Comparison of ENCODE assay signal across 8 cellular contexts in genomic region chr19:3544742-3545668, GRCh38. TPM values are rescaled to one million over a fixed set of nuclear protein-coding genes. Genes with fewer than 3 reads are reported as not detected.
DNase-seq lines count a peak whose midpoint lies in the region; ATAC-seq and TF ChIP-seq lines count a peak whose summit lies in the region.

No MANE protein-coding gene starts in this region.

- CTCF ChIA-PET in WTC11 (lab: Charles Lee): interaction anchor here (0.6 to 4.4 kb wide), 36 partner anchors 9 to 443 kb away, joined by 3 to 115 read pairs (median 3); partner anchors contain the start of genes DOHH, MFSD12, MRPL54 and TJP3

- no peak overlapping the region for H3K9ac ChIP-seq in KMS-11

- no peaks in the 10 kb centered on the region for H3K79me2 ChIP-seq in KMS-11 (ENCODE audit: insufficient read depth, low read depth)

- POLR2A ChIA-PET in WTC11 (lab: Charles Lee): interaction anchor here (0.5 to 1.4 kb wide), 7 partner anchors 9 to 519 kb away, joined by 3 to 8 read pairs (median 4); partner anchors contain the start of gene MFSD12

- no peak overlapping the region for H3K4me3 Mint-ChIP-seq in WTC11
- no peak overlapping the region for H3K4me3 Mint-ChIP-seq in brain

- TF ChIP-seq CTCF in KMS-11 (conservative IDR thresholded peaks at IDR 0.05; ENCODE audit: low read depth, low read length) (peak; percentile 91), WTC11 (IDR thresholded peaks at IDR 0.05) (peak; percentile 97), brain (conservative IDR thresholded peaks at IDR 0.05) (peak; percentile 73 to 94)

- no peak overlapping the region for H3K27ac Mint-ChIP-seq in WTC11
- H3K27ac Mint-ChIP-seq in brain: peak overlapping the region in 2 of 5 experiments; percentile 38 to 49

- H3K9me3 Mint-ChIP-seq in WTC11 (no peaks in the 10 kb centered on the region), brain (no peaks in the 10 kb centered on the region)

- H4K20me1 ChIP-seq in KMS-11 (ENCODE audit: insufficient read depth): no peaks in the 10 kb centered on the region

- no peak overlapping the region for H3K4me3 ChIP-seq in KMS-11 (IDR thresholded peaks at IDR 0.05; ENCODE audit: insufficient read depth, low read depth, low read length)

- no peaks in the 10 kb centered on the region for H3K4me1 ChIP-seq in KMS-11 (ENCODE audit: low read depth, poor library complexity, severe bottlenecking)

- H3K4me1 Mint-ChIP-seq in WTC11: no peaks in the 10 kb centered on the region
- H3K4me1 Mint-ChIP-seq in brain: no peaks in the 10 kb centered on the region

- no peak overlapping the region for H3K27ac ChIP-seq in KMS-11

- H3K36me3 ChIP-seq in KMS-11 (ENCODE audit: insufficient read depth): no peaks in the 10 kb centered on the region

- ATAC-seq in WTC11 (peak; percentile 85), HG03521 (IDR thresholded peaks at IDR 0.05; ENCODE audit: unreplicated experiment) (no peak)

- H3K4me2 ChIP-seq in KMS-11: no peak overlapping the region

- no peaks in the 10 kb centered on the region for H3K36me3 Mint-ChIP-seq in WTC11
- H3K36me3 Mint-ChIP-seq in brain: peaks cover 8% of the 10 kb centered on the region

- no peaks in the 10 kb centered on the region for H3K27me3 ChIP-seq in KMS-11 (ENCODE audit: insufficient read depth, low read depth)

- DNase-seq in D341Med (ENCODE audit: low spot score): peak; percentile 92
- DNase-seq in WTC11 (ENCODE audit: low spot score): peak; percentile 93
- DNase-seq in inferior parietal cortex (ENCODE audit: extremely low spot score): peak; percentile 84
- peak; percentile 84 for DNase-seq in stimulated activated CD4-positive, alpha-beta T cell treated with anti-CD3 and anti-CD28 coated beads, Interleukin-15, amount 100 ng/mL, for 24 hours
- DNase-seq in NCI-H2081 treated with DMSO at 0.1 percent for 48 hours (lab: John Stamatoyannopoulos, UW): no peak

- H3K27me3 Mint-ChIP-seq in WTC11 (ENCODE audit: low read depth): no peaks in the 10 kb centered on the region
- H3K27me3 Mint-ChIP-seq in brain: no peaks in the 10 kb centered on the region

- H2AFZ ChIP-seq in KMS-11 (ENCODE audit: low read depth): no peak overlapping the region

TF ChIP-seq in WTC11, 78 proteins besides CTCF, POLR2A, EP300 and RAD21:
- TF ChIP-seq EMX1 (CRISPR knock-in tag; IDR thresholded peaks at IDR 0.05) (no peak), ATF1 (CRISPR knock-in tag; IDR thresholded peaks at IDR 0.05) (no peak), NFE2L1 (CRISPR knock-in tag; IDR thresholded peaks at IDR 0.05) (no peak), ZNF121 (CRISPR knock-in tag; IDR thresholded peaks at IDR 0.05) (peak; percentile 63; the same call in 1 of the 2 replicates), PRRX2 (CRISPR knock-in tag; IDR thresholded peaks at IDR 0.05) (0 out of 2 replicates have a peak, but pooled peaks have one; percentile 46), GTF2I (CRISPR knock-in tag; conservative IDR thresholded peaks at IDR 0.05) (peak; percentile 57; the same call in 1 of the 2 replicates), ZNF671 (CRISPR knock-in tag; IDR thresholded peaks at IDR 0.05) (peak; percentile 33; the same call in 1 of the 2 replicates), ETV6 (CRISPR knock-in tag; IDR thresholded peaks at IDR 0.05) (no peak), MXD4 (CRISPR knock-in tag; IDR thresholded peaks at IDR 0.05; ENCODE audit: borderline replicate concordance) (no peak), IRF2 (CRISPR knock-in tag; IDR thresholded peaks at IDR 0.05; ENCODE audit: borderline replicate concordance, low read depth) (no peak), NFATC4 (CRISPR knock-in tag; IDR thresholded peaks at IDR 0.05) (peak; percentile 19; the same call in 1 of the 2 replicates), TCF7 (CRISPR knock-in tag; IDR thresholded peaks at IDR 0.05; ENCODE audit: low read depth) (no peak), CREM (CRISPR knock-in tag; IDR thresholded peaks at IDR 0.05) (no peak), SMAD4 (CRISPR knock-in tag; IDR thresholded peaks at IDR 0.05) (no peak), FOXK1 (CRISPR knock-in tag; IDR thresholded peaks at IDR 0.05) (no peak)
- TF ChIP-seq, protein P1, sequence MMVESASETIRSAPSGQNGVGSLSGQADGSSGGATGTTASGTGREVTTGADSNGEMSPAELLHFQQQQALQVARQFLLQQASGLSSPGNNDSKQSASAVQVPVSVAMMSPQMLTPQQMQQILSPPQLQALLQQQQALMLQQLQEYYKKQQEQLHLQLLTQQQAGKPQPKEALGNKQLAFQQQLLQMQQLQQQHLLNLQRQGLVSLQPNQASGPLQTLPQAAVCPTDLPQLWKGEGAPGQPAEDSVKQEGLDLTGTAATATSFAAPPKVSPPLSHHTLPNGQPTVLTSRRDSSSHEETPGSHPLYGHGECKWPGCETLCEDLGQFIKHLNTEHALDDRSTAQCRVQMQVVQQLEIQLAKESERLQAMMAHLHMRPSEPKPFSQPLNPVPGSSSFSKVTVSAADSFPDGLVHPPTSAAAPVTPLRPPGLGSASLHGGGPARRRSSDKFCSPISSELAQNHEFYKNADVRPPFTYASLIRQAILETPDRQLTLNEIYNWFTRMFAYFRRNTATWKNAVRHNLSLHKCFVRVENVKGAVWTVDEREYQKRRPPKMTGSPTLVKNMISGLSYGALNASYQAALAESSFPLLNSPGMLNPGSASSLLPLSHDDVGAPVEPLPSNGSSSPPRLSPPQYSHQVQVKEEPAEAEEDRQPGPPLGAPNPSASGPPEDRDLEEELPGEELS (CRISPR knock-in tag; IDR thresholded peaks at IDR 0.05): 0 out of 2 replicates have a peak, but pooled peaks have one; percentile 14
- TF ChIP-seq, protein P2, sequence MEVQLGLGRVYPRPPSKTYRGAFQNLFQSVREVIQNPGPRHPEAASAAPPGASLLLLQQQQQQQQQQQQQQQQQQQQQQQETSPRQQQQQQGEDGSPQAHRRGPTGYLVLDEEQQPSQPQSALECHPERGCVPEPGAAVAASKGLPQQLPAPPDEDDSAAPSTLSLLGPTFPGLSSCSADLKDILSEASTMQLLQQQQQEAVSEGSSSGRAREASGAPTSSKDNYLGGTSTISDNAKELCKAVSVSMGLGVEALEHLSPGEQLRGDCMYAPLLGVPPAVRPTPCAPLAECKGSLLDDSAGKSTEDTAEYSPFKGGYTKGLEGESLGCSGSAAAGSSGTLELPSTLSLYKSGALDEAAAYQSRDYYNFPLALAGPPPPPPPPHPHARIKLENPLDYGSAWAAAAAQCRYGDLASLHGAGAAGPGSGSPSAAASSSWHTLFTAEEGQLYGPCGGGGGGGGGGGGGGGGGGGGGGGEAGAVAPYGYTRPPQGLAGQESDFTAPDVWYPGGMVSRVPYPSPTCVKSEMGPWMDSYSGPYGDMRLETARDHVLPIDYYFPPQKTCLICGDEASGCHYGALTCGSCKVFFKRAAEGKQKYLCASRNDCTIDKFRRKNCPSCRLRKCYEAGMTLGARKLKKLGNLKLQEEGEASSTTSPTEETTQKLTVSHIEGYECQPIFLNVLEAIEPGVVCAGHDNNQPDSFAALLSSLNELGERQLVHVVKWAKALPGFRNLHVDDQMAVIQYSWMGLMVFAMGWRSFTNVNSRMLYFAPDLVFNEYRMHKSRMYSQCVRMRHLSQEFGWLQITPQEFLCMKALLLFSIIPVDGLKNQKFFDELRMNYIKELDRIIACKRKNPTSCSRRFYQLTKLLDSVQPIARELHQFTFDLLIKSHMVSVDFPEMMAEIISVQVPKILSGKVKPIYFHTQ (CRISPR knock-in tag; IDR thresholded peaks at IDR 0.05): 0 out of 2 replicates have a peak, but pooled peaks have one; percentile 29
- TF ChIP-seq, protein P3, sequence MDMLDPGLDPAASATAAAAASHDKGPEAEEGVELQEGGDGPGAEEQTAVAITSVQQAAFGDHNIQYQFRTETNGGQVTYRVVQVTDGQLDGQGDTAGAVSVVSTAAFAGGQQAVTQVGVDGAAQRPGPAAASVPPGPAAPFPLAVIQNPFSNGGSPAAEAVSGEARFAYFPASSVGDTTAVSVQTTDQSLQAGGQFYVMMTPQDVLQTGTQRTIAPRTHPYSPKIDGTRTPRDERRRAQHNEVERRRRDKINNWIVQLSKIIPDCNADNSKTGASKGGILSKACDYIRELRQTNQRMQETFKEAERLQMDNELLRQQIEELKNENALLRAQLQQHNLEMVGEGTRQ (CRISPR knock-in tag; IDR thresholded peaks at IDR 0.05): peak; percentile 24; the same call in 1 of the 2 replicates

RNA-seq across cellular contexts. Expression of gene TEKTIP1, which starts 6.0 kb away (rescaled TPM):
- 3.3 to 6.3 TPM (median 4.7 TPM) in 3 replicates for total RNA-seq in WTC11 (2021)
- polyA plus RNA-seq in brain (ENCODE audit: insufficient read depth, low read depth, low replicate concordance): 1.9 TPM

RNA-seq across cellular contexts. Expression of gene MFSD12, which starts 12.4 kb away (rescaled TPM):
- total RNA-seq in WTC11 (2021): 59.9 to 75.4 TPM (median 71.0 TPM) in 3 replicates
- 66.2 TPM for polyA plus RNA-seq in brain (ENCODE audit: insufficient read depth, low read depth, low replicate concordance)

RNA-seq across cellular contexts. Expression of gene HMG20B, which starts 27.7 kb away (rescaled TPM):
- total RNA-seq in WTC11 (2021): 115 to 132 TPM (median 121 TPM) in 3 replicates
- polyA plus RNA-seq in brain (ENCODE audit: insufficient read depth, low read depth, low replicate concordance): 135 TPM

RNA-seq across cellular contexts. Expression of gene FZR1, which starts 38.9 kb away (rescaled TPM):
- 43.6 to 60.8 TPM (median 44.4 TPM) in 3 replicates for total RNA-seq in WTC11 (2021)
- 85.0 TPM for polyA plus RNA-seq in brain (ENCODE audit: insufficient read depth, low read depth, low replicate concordance)

RNA-seq across cellular contexts. Expression of gene GIPC3, which starts 40.3 kb away (rescaled TPM):
- 1.0 to 2.3 TPM (median 1.6 TPM) in 3 replicates for total RNA-seq in WTC11 (2021)
- 6.9 TPM for polyA plus RNA-seq in brain (ENCODE audit: insufficient read depth, low read depth, low replicate concordance)
